Comparison of ENCODE assay signal across 18 cellular contexts in genomic region chr1:100722211-100722610, GRCh38. TPM values are rescaled to one million over a fixed set of nuclear protein-coding genes. Genes with fewer than 3 reads are reported as not detected.
DNase-seq lines count a peak whose midpoint lies in the region; ATAC-seq and TF ChIP-seq lines count a peak whose summit lies in the region.
"Had no signal": no experiment of that assay in that cellular context is flagged by ENCODE, and none has a peak within 500 bp of the region (broad histone marks: within the 10 kb centered on the region; RNA-seq: fewer than 3 reads in every experiment).

No MANE protein-coding gene starts in this region.

- POLR2A ChIA-PET in MCF 10A (lab: Yijun Ruan, JAX): no interaction called here

- no peaks in the 10 kb centered on the region for H3K36me3 Mint-ChIP-seq in MCF 10A (ENCODE audit: insufficient read depth, unreplicated experiment)
- H3K36me3 Mint-ChIP-seq: activated naive CD4-positive, alpha-beta T cell treated with anti-CD3 and anti-CD28 coated beads, Interleukin-2, amount 50 U/mL, for 72 hours; neural progenitor cell had no signal

- H3K9me3 Mint-ChIP-seq in MCF 10A (ENCODE audit: unreplicated experiment): no peaks in the 10 kb centered on the region
- H3K9me3 Mint-ChIP-seq: activated naive CD4-positive, alpha-beta T cell treated with anti-CD3 and anti-CD28 coated beads, Interleukin-2, amount 50 U/mL, for 72 hours; neural progenitor cell had no signal

- H3K9me3 ChIP-seq in breast epithelium (no peaks in the 10 kb centered on the region), mammary epithelial cell (replicated peaks; ENCODE audit: insufficient read depth, low read length) (no peaks in the 10 kb centered on the region), lower lobe of right lung (no peaks in the 10 kb centered on the region), subcutaneous abdominal adipose tissue (ENCODE audit: control insufficient read depth in 5 of 5, low read length in 5 of 5) (peaks cover 0 to 2% (median 0%) of the 10 kb centered on the region in 5 donors), MG63 (no peaks in the 10 kb centered on the region)
- H3K9me3 ChIP-seq: left lung, stomach had no signal

- no peak for TF ChIP-seq POLR2A in breast epithelium (IDR thresholded peaks at IDR 0.05)

- H3K4me3 Mint-ChIP-seq in MCF 10A (ENCODE audit: unreplicated experiment): no peak overlapping the region
- H3K4me3 Mint-ChIP-seq: neural progenitor cell had no signal

- H3K27ac Mint-ChIP-seq in MCF 10A (ENCODE audit: low read depth, unreplicated experiment): no peak overlapping the region
- H3K27ac Mint-ChIP-seq: activated naive CD4-positive, alpha-beta T cell treated with anti-CD3 and anti-CD28 coated beads, Interleukin-2, amount 50 U/mL, for 72 hours had no signal

- DNase-seq in breast epithelium (ENCODE audit: low spot score in 2 of 2) (no peak), MCF 10A (ENCODE audit: unreplicated experiment) (no peak), mammary epithelial cell (no peak), lower lobe of right lung (no peak), caudate nucleus (lab: John Stamatoyannopoulos, UW) (no peak), MG63 (no peak), NCI-H1417 (lab: John Stamatoyannopoulos, UW) (no peak)
- DNase-seq: activated CD4-positive, alpha-beta T cell treated with anti-CD3 and anti-CD28 coated beads for 4 hours; activated T-cell treated with anti-CD3 and anti-CD28 coated beads for 4 hours; KBM-7; NCI-H1105 treated with DMSO at 0.1 percent for 48 hours; T1000 had no signal

- in situ Hi-C loops in mammary epithelial cell (cut with MboI; ENCODE audit: low sequenced_read_pairs in 2 of 2): no loop called here

- peaks cover 8% of the 10 kb centered on the region for H3K4me1 Mint-ChIP-seq in MCF 10A (ENCODE audit: insufficient read depth, unreplicated experiment)

- H3K27ac ChIP-seq in breast epithelium (peak overlapping the region in 1 of 2 donors; percentile 64), mammary epithelial cell (ENCODE audit: insufficient read depth, low read depth, low read length) (no peak overlapping the region), lower lobe of right lung (no peak overlapping the region), subcutaneous abdominal adipose tissue (ENCODE audit: low read depth, low read length) (no peak overlapping the region), caudate nucleus (ENCODE audit: low read depth, low read length) (no peak overlapping the region)
- H3K27ac ChIP-seq: neural progenitor cell had no signal

- H3K9ac ChIP-seq in mammary epithelial cell (ENCODE audit: insufficient read depth, low read length) (no peak overlapping the region), subcutaneous abdominal adipose tissue (ENCODE audit: low read length in 5 of 5) (no peak overlapping the region)
- H3K9ac ChIP-seq: neural progenitor cell had no signal

- ATAC-seq in lower lobe of right lung: no peak
- ATAC-seq: activated naive CD4-positive, alpha-beta T cell treated with anti-CD3 and anti-CD28 coated beads, Interleukin-2, amount 50 U/mL, for 72 hours; esophagus mucosa had no signal

- BruUV-seq in MCF 10A (replicated peaks; lab: Mats Ljungman, UMichigan) (no TSS peak), mammary epithelial cell (replicated peaks; lab: Mats Ljungman, UMichigan) (no TSS peak)

- peaks cover 11% of the 10 kb centered on the region for H3K27me3 Mint-ChIP-seq in MCF 10A (ENCODE audit: insufficient read depth, unreplicated experiment)

- H3K4me3 ChIP-seq in breast epithelium (peak overlapping the region; percentile 23 to 54 (median 24)), mammary epithelial cell (replicated peaks in 1 of 3; ENCODE audit: insufficient read depth in 1 of 3, low read depth in 2 of 3, low read length in 3 of 3) (no peak overlapping the region), lower lobe of right lung (peak overlapping the region; percentile 38), subcutaneous abdominal adipose tissue (ENCODE audit: low read depth in 1 of 5, low read length in 5 of 5) (peak overlapping the region in 4 of 5 donors; percentile 32 to 59 (median 54)), MG63 (no peak overlapping the region)
- H3K4me3 ChIP-seq: neural progenitor cell had no signal

- CTCF ChIA-PET in MCF 10A (lab: Yijun Ruan, JAX) (interaction anchor here (1.7 kb wide), 1 partner anchor 10 kb away, joined by 8 read pairs; no protein-coding TSS in a partner anchor), mammary epithelial cell (lab: Charles Lee; ENCODE audit: low non-redundant PET) (no interaction called here)

- dilution Hi-C loops in mammary epithelial cell (cut with HindIII; ENCODE audit: low sequenced_read_pairs): no loop called here

- intact Hi-C loops in breast epithelium (cut with DNase I; ENCODE audit: low total_unique reads): no loop called here
- intact Hi-C loops in MCF 10A (cut with micrococcal nuclease): no loop called here
- intact Hi-C loops in mammary epithelial cell (cut with micrococcal nuclease): no loop called here
- intact Hi-C loops in lower lobe of right lung (cut with DNase I): no loop called here

- H2AFZ ChIP-seq in mammary epithelial cell (ENCODE audit: low read depth, low read length): peak overlapping the region; percentile 73

- H3K27me3 ChIP-seq in breast epithelium: no peaks in the 10 kb centered on the region
- H3K27me3 ChIP-seq in mammary epithelial cell (ENCODE audit: insufficient read depth, low read length): no peaks in the 10 kb centered on the region
- no peaks in the 10 kb centered on the region for H3K27me3 ChIP-seq in lower lobe of right lung (ENCODE audit: low read depth)
- no peaks in the 10 kb centered on the region for H3K27me3 ChIP-seq in subcutaneous abdominal adipose tissue (ENCODE audit: control insufficient read depth in 5 of 5, insufficient read depth in 4 of 5, low read length in 5 of 5)
- no peaks in the 10 kb centered on the region for H3K27me3 ChIP-seq in MG63
- H3K27me3 ChIP-seq: left lung, neural progenitor cell, stomach had no signal

- TF ChIP-seq CTCF in breast epithelium (IDR thresholded peaks at IDR 0.05) (no peak), MCF 10A (IDR thresholded peaks at IDR 0.05; ENCODE audit: unreplicated experiment) (no peak), mammary epithelial cell (conservative IDR thresholded peaks at IDR 0.05 in 1 of 2, IDR thresholded peaks at IDR 0.05 in 1 of 2; ENCODE audit: extremely low read depth in 1 of 2, insufficient read depth in 1 of 2, low read depth in 1 of 2, low read length in 2 of 2) (no peak), lower lobe of right lung (IDR thresholded peaks at IDR 0.05) (no peak)

- H3K36me3 ChIP-seq in breast epithelium: no peaks in the 10 kb centered on the region
- H3K36me3 ChIP-seq in mammary epithelial cell (ENCODE audit: insufficient read depth, low read length): no peaks in the 10 kb centered on the region
- no peaks in the 10 kb centered on the region for H3K36me3 ChIP-seq in lower lobe of right lung
- H3K36me3 ChIP-seq in subcutaneous abdominal adipose tissue (ENCODE audit: control insufficient read depth in 5 of 5, insufficient read depth in 5 of 5, low read length in 5 of 5): no peaks in the 10 kb centered on the region
- H3K36me3 ChIP-seq in MG63: no peaks in the 10 kb centered on the region
- H3K36me3 ChIP-seq: left lung, neural progenitor cell, stomach had no signal

- 83% methylated on average over 1 of the region's 1 CpG for WGBS in mammary epithelial cell (ENCODE audit: low coverage, missing lambda C conversion rate)

- H3K4me1 ChIP-seq in breast epithelium (peaks cover 0 to 4% of the 10 kb centered on the region in 2 donors), mammary epithelial cell (ENCODE audit: insufficient read depth, low read length) (peaks cover 7% of the 10 kb centered on the region), lower lobe of right lung (no peaks in the 10 kb centered on the region), subcutaneous abdominal adipose tissue (ENCODE audit: control insufficient read depth in 5 of 5, insufficient read depth in 5 of 5, low read length in 5 of 5) (peaks cover 0 to 23% (median 21%) of the 10 kb centered on the region in 5 donors)
- H3K4me1 ChIP-seq: left lung had no signal

- no peak overlapping the region for H3K4me2 ChIP-seq in mammary epithelial cell (ENCODE audit: insufficient read depth, low read depth, low read length)
- H3K4me2 ChIP-seq: neural progenitor cell had no signal

- H3K79me2 ChIP-seq in mammary epithelial cell (ENCODE audit: insufficient read depth, low read length): no peaks in the 10 kb centered on the region

- no peaks in the 10 kb centered on the region for H4K20me1 ChIP-seq in mammary epithelial cell (ENCODE audit: insufficient read depth, low read length)

RNA-seq across cellular contexts. Expression of gene VCAM1, which starts 2.7 kb away (rescaled TPM):
- 10 to 100 TPM in 2 of 3 donors, 1 to 10 TPM in 1; 8.5 to 12.3 (median 10.4) TPM for total RNA-seq in breast epithelium
- not detected in 2 replicates for total RNA-seq in MCF 10A (2022)
- total RNA-seq in mammary epithelial cell: under 1 TPM in 1 of 2 donors, not detected in 1; 0.17 TPM
- polyA plus RNA-seq in mammary epithelial cell: not detected
- polyA minus RNA-seq in mammary epithelial cell: not detected
- total RNA-seq in lower lobe of right lung: 5.5 TPM
- not detected in 2 replicates for total RNA-seq in MG63 (2014; rRNA removed; shearing (Covaris generic); ENCODE audit: low replicate concordance)

Comparison
In these comparisons a context has a peak if more than half of its experiments do, and no peak if none do; other contexts are left out.
1. H3K4me3 ChIP-seq: peak in breast epithelium (3 of 3), lower lobe of right lung (single experiment) and subcutaneous abdominal adipose tissue (4 of 5); none in mammary epithelial cell (0 of 3) and MG63 (single experiment).